ENCODE assay signal across 26 cellular contexts in genomic region chr14:105629886-105630215, GRCh38.
DNase-seq lines count a peak whose midpoint lies in the region; FAIRE-seq and TF ChIP-seq lines count a peak whose summit lies in the region.
"Had no signal": no experiment of that assay in that cellular context is flagged by ENCODE, and none has a peak within 500 bp of the region (broad histone marks: within the 10 kb centered on the region; RNA-seq: fewer than 3 reads in every experiment).

No MANE protein-coding gene starts in this region.

- DNase-seq in A673 (ENCODE audit: low spot score) (no peak), NCI-H69 (lab: John Stamatoyannopoulos, UW) (peak; percentile 50), islet precursor cell (peak; percentile 13), AML-193 (lab: John Stamatoyannopoulos, UW) (no peak), OCI-M2 (lab: John Stamatoyannopoulos, UW; ENCODE audit: unreplicated experiment) (no peak), GM03348 (ENCODE audit: low spot score) (no peak), urothelium cell line (ENCODE audit: low spot score) (no peak)
- DNase-seq: BE2C; CD4-positive, CD25-positive, alpha-beta regulatory T cell; COR-L47; DMS53; EL; GDM1; Karpas-422; NCI-H1105 treated with DMSO at 0.1 percent for 48 hours; NCI-H146; NCI-H1930; NCI-H2107; NCI-H524; NCI-H774; OCI-M1; SK-N-SH; T-helper 17 cell had no signal

- H3K27me3 ChIP-seq in A673 (replicated peaks; ENCODE audit: insufficient read depth, low read depth, low read length, poor library complexity) (no peaks in the 10 kb centered on the region), BLaER1 (no peaks in the 10 kb centered on the region)

- peak overlapping the region; percentile 67 for H3K4me2 ChIP-seq in BLaER1
- H3K4me2 ChIP-seq: A549, SK-N-SH had no signal

- no peaks in the 10 kb centered on the region for H3K36me3 ChIP-seq in A673 (ENCODE audit: insufficient read depth, low read length, poor library complexity, severe bottlenecking)
- no peaks in the 10 kb centered on the region for H3K36me3 ChIP-seq in BLaER1
- H3K36me3 ChIP-seq: BE2C had no signal

- H3K4me1 ChIP-seq in A673 (ENCODE audit: insufficient read depth, low read length, poor library complexity, severe bottlenecking), result peaks cover 30% of the 10 kb centered on the region
- peaks cover 8% of the 10 kb centered on the region for H3K4me1 ChIP-seq in BLaER1
- H3K4me1 ChIP-seq: A549, BE2C had no signal

- H3K27ac ChIP-seq in A673 (ENCODE audit: low read depth, low read length, poor library complexity, severe bottlenecking), result peak overlapping the region; percentile 96
- peak overlapping the region; percentile 30; the same call in 1 of the 2 replicates for H3K27ac ChIP-seq in BLaER1
- H3K27ac ChIP-seq: A549 had no signal

- no peaks in the 10 kb centered on the region for H4K20me1 ChIP-seq in BLaER1

- intact Hi-C loops in A673 (cut with micrococcal nuclease; ENCODE audit: unreplicated experiment), result no loop called here

- BruUV-seq in A673 (replicated peaks; lab: Mats Ljungman, UMichigan), result no TSS peak

- CTCF ChIA-PET in A673 (lab: Charles Lee), result no interaction called here

- POLR2A ChIA-PET in A673 (lab: Charles Lee; ENCODE audit: low non-redundant PET), result no interaction called here

- H3K4me3 ChIP-seq in A673 (ENCODE audit: low read depth, low read length, poor library complexity, severe bottlenecking) (peak overlapping the region; percentile 7), BLaER1 (no peak overlapping the region)
- H3K4me3 ChIP-seq: A549 had no signal

- no peak overlapping the region for H3K9ac ChIP-seq in BLaER1
- H3K9ac ChIP-seq: SK-N-SH had no signal

- FAIRE-seq in urothelium cell line (lab: Jason Lieb, UNC), result no peak
- FAIRE-seq: A549, RCC 7860 had no signal

- TF ChIP-seq CTCF in A673 (conservative IDR thresholded peaks at IDR 0.05; ENCODE audit: low read depth, low read length), result no peak

- H3K9me3 ChIP-seq in A673 (ENCODE audit: low read depth, low read length, poor library complexity, severe bottlenecking) (peaks cover 5% of the 10 kb centered on the region), BLaER1 (peaks cover 6% of the 10 kb centered on the region; the same call in 1 of the 2 replicates)
- H3K9me3 ChIP-seq: SK-N-SH had no signal

Comparison
In these comparisons a context has a peak if more than half of its experiments do, and no peak if none do; other contexts are left out.
1. DNase-seq: peak in NCI-H69 (single experiment) and islet precursor cell (single experiment); none in A673 (single experiment), AML-193 (0 of 2), OCI-M2 (single experiment), GM03348 (single experiment) and urothelium cell line (single experiment).